Comparison of ENCODE assay signal across 20 cellular contexts in the genomic region with DNA sequence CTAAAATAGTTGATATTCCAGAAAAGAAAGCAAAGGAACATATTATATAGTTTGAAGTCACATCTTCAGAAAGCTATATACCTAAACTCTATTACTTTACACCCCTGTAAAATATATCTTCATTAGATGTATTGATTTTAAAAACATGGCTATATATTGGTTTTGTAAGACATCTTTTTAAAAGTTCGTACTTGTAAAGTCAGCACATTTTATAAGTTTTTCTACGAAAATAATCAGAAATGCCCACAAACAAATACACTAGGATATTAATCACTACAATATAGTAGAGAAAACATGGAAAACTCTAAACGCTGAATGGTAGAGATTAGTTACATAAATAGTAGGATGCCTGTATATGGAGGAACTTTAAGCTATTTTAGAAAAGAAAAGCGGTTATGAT. TPM values are rescaled to one million over a fixed set of nuclear protein-coding genes. Genes with fewer than 3 reads are reported as not detected.
DNase-seq lines count a peak whose midpoint lies in the region; ATAC-seq and TF ChIP-seq lines count a peak whose summit lies in the region.
"Had no signal": no experiment of that assay in that cellular context is flagged by ENCODE, and none has a peak within 500 bp of the region (broad histone marks: within the 10 kb centered on the region; RNA-seq: fewer than 3 reads in every experiment).

No MANE protein-coding gene starts in this region.

- 97% methylated on average over 4 of the region's 4 CpGs for WGBS in hepatocyte (ENCODE audit: low lambda C conversion rate, missing lambda C conversion rate)

- no peaks in the 10 kb centered on the region for H3K36me3 ChIP-seq in DND-41 (ENCODE audit: insufficient read depth, low read length)
- H3K36me3 ChIP-seq in RWPE2 (ENCODE audit: low read depth): peaks cover 29% of the 10 kb centered on the region
- H3K36me3 ChIP-seq in hepatocyte (replicated peaks; ENCODE audit: insufficient read depth, low read depth): no peaks in the 10 kb centered on the region
- no peaks in the 10 kb centered on the region for H3K36me3 ChIP-seq in subcutaneous abdominal adipose tissue (ENCODE audit: control insufficient read depth in 5 of 5, insufficient read depth in 5 of 5, low read length in 5 of 5)

- DNase-seq in DND-41 (no peak), RWPE2 (ENCODE audit: low spot score) (no peak), hepatocyte (ENCODE audit: low spot score) (no peak), caudate nucleus (lab: John Stamatoyannopoulos, UW) (no peak), immature natural killer cell (no peak)
- DNase-seq in CD4-positive, alpha-beta T cell: no peak
- DNase-seq: COR-L47, DMS153, GF-D8, H9, KG1, NCI-H1105 treated with DMSO at 0.1 percent for 48 hours, NCI-H1694, NCI-H2081 treated with DMSO at 0.1 percent for 48 hours, NCI-H510A, NCI-H748 treated with DMSO at 0.1 percent for 48 hours, RPMI8226, SIG-M5 had no signal

- H3K79me2 ChIP-seq in DND-41 (ENCODE audit: insufficient read depth, low read length) (no peaks in the 10 kb centered on the region), hepatocyte (peaks cover 17% of the 10 kb centered on the region)

- H3K9ac ChIP-seq in DND-41 (ENCODE audit: low read depth, low read length) (no peak overlapping the region), subcutaneous abdominal adipose tissue (ENCODE audit: low read length in 5 of 5) (peak overlapping the region in 1 of 5 donors; percentile 32)

- H3K4me3 Mint-ChIP-seq in CD4-positive, alpha-beta T cell: no peak overlapping the region
- no peak overlapping the region for H3K4me3 Mint-ChIP-seq in immature natural killer cell
- H3K4me3 Mint-ChIP-seq: B cell, H9 had no signal

- H3K4me2 ChIP-seq in DND-41 (ENCODE audit: insufficient read depth, low read length) (no peak overlapping the region), hepatocyte (no peak overlapping the region)

- no peaks in the 10 kb centered on the region for H4K20me1 ChIP-seq in DND-41 (ENCODE audit: insufficient read depth, low read length)
- no peaks in the 10 kb centered on the region for H4K20me1 ChIP-seq in hepatocyte (ENCODE audit: insufficient read depth, poor library complexity, severe bottlenecking)

- no peaks in the 10 kb centered on the region for H3K9me3 ChIP-seq in DND-41 (ENCODE audit: insufficient read depth, low read length, severe bottlenecking)
- no peaks in the 10 kb centered on the region for H3K9me3 ChIP-seq in RWPE2 (ENCODE audit: severe bottlenecking)
- H3K9me3 ChIP-seq in hepatocyte (ENCODE audit: low read depth): no peaks in the 10 kb centered on the region
- H3K9me3 ChIP-seq in subcutaneous abdominal adipose tissue (ENCODE audit: control insufficient read depth in 5 of 5, low read length in 5 of 5): no peaks in the 10 kb centered on the region
- no peaks in the 10 kb centered on the region for H3K9me3 ChIP-seq in CD4-positive, alpha-beta T cell (ENCODE audit: control insufficient read depth, low read length)

- TF ChIP-seq CTCF in DND-41 (IDR thresholded peaks at IDR 0.05; ENCODE audit: borderline replicate concordance, extremely low read depth, low read length, poor library complexity, severe bottlenecking) (no peak), RWPE2 (IDR thresholded peaks at IDR 0.05; ENCODE audit: poor library complexity, severe bottlenecking) (no peak), hepatocyte (IDR thresholded peaks at IDR 0.05; ENCODE audit: poor library complexity) (no peak)
- TF ChIP-seq CTCF in CD4-positive, alpha-beta T cell (IDR thresholded peaks at IDR 0.05): no peak

- H3K9me3 Mint-ChIP-seq in CD4-positive, alpha-beta T cell: no peaks in the 10 kb centered on the region
- no peaks in the 10 kb centered on the region for H3K9me3 Mint-ChIP-seq in immature natural killer cell
- H3K9me3 Mint-ChIP-seq: H9 had no signal

- H3K4me1 ChIP-seq in DND-41 (ENCODE audit: insufficient read depth, low read length) (peaks cover 18% of the 10 kb centered on the region), RWPE2 (ENCODE audit: insufficient read depth, poor library complexity, severe bottlenecking) (peaks cover 32% of the 10 kb centered on the region), hepatocyte (ENCODE audit: insufficient read depth) (no peaks in the 10 kb centered on the region), subcutaneous abdominal adipose tissue (ENCODE audit: control insufficient read depth in 5 of 5, insufficient read depth in 5 of 5, low read length in 5 of 5) (peaks cover 0 to 24% (median 14%) of the 10 kb centered on the region in 5 donors)

- H3K9me2 ChIP-seq in hepatocyte (replicated peaks; ENCODE audit: insufficient read depth): no peaks in the 10 kb centered on the region

- no peaks in the 10 kb centered on the region for H3K4me1 Mint-ChIP-seq in CD4-positive, alpha-beta T cell (ENCODE audit: low read depth)
- H3K4me1 Mint-ChIP-seq in immature natural killer cell: no peaks in the 10 kb centered on the region
- H3K4me1 Mint-ChIP-seq: B cell had no signal

- ATAC-seq in DND-41 (ENCODE audit: insufficient read depth, low read depth) (no peak), RWPE2 (ENCODE audit: low read depth) (no peak)
- no peak for ATAC-seq in CD4-positive, alpha-beta T cell (ENCODE audit: poor library complexity)

- H3K4me3 ChIP-seq in DND-41 (ENCODE audit: low read depth in 1 of 2, low read length in 2 of 2): no peak overlapping the region
- H3K4me3 ChIP-seq in RWPE2 (ENCODE audit: severe bottlenecking): no peak overlapping the region
- H3K4me3 ChIP-seq in hepatocyte: no peak overlapping the region
- no peak overlapping the region for H3K4me3 ChIP-seq in subcutaneous abdominal adipose tissue (ENCODE audit: low read depth in 1 of 5, low read length in 5 of 5)

- CTCF ChIA-PET in CD4-positive, alpha-beta T cell (lab: Charles Lee): no interaction called here

- H2AFZ ChIP-seq in DND-41 (ENCODE audit: low read depth, low read length) (no peak overlapping the region), hepatocyte (no peak overlapping the region)

- H3K36me3 Mint-ChIP-seq in CD4-positive, alpha-beta T cell (ENCODE audit: low read depth): no peaks in the 10 kb centered on the region
- peaks cover 0 to 2% (median 0%) of the 10 kb centered on the region in 3 donors for H3K36me3 Mint-ChIP-seq in immature natural killer cell

- H3K27me3 Mint-ChIP-seq in CD4-positive, alpha-beta T cell: no peaks in the 10 kb centered on the region
- peaks cover 0 to 6% (median 0%) of the 10 kb centered on the region in 3 donors for H3K27me3 Mint-ChIP-seq in immature natural killer cell (ENCODE audit: low read depth in 3 of 3)
- H3K27me3 Mint-ChIP-seq: B cell had no signal

- H3K27me3 ChIP-seq in DND-41 (ENCODE audit: insufficient read depth, low read length, poor library complexity) (no peaks in the 10 kb centered on the region), RWPE2 (ENCODE audit: insufficient read depth, poor library complexity, severe bottlenecking) (no peaks in the 10 kb centered on the region), hepatocyte (no peaks in the 10 kb centered on the region), subcutaneous abdominal adipose tissue (ENCODE audit: control insufficient read depth in 5 of 5, insufficient read depth in 4 of 5, low read length in 5 of 5) (no peaks in the 10 kb centered on the region)
- no peaks in the 10 kb centered on the region for H3K27me3 ChIP-seq in CD4-positive, alpha-beta T cell (ENCODE audit: control insufficient read depth, insufficient read depth, low read length)

- intact Hi-C loops in CD4-positive, alpha-beta T cell (cut with DNase I, micrococcal nuclease): no loop called here

- H3K27ac ChIP-seq in DND-41 (ENCODE audit: low read length): peak overlapping the region; percentile 9; the same call in 1 of the 2 replicates
- H3K27ac ChIP-seq in RWPE2 (ENCODE audit: poor library complexity, severe bottlenecking): peak overlapping the region; percentile 61
- H3K27ac ChIP-seq in hepatocyte: peak overlapping the region; percentile 5
- H3K27ac ChIP-seq in subcutaneous abdominal adipose tissue (ENCODE audit: low read depth, low read length): peak overlapping the region; percentile 77
- H3K27ac ChIP-seq in CD4-positive, alpha-beta T cell (ENCODE audit: low read depth, low read length): no peak overlapping the region
- H3K27ac ChIP-seq in caudate nucleus (ENCODE audit: low read depth, low read length): no peak overlapping the region

- POLR2A ChIA-PET in CD4-positive, alpha-beta T cell (lab: Charles Lee): no interaction called here

- no peak overlapping the region for H3K27ac Mint-ChIP-seq in CD4-positive, alpha-beta T cell
- no peak overlapping the region for H3K27ac Mint-ChIP-seq in immature natural killer cell
- H3K27ac Mint-ChIP-seq: B cell, H9 had no signal

RNA-seq across cellular contexts. Expression of a gene that starts 52.9 kb away (rescaled TPM):
- 18.4 and 167 TPM in 2 replicates for total RNA-seq in hepatocyte
- 7.9 and 8.8 TPM in 2 replicates for polyA plus RNA-seq in hepatocyte
- 1 to 10 TPM; 3.7 to 4.6 TPM for total RNA-seq in CD4-positive, alpha-beta T cell
- polyA plus RNA-seq in immature natural killer cell: 1 to 10 TPM in 1 of 3 donors, under 1 TPM in 2; 0.21 to 1.8 (median 0.25) TPM
- total RNA-seq: B cell had no signal

Comparison
In these comparisons a context has a peak if more than half of its experiments do, and no peak if none do; other contexts are left out.
1. H3K27ac ChIP-seq: peak in DND-41 (single experiment), RWPE2 (single experiment), hepatocyte (single experiment) and subcutaneous abdominal adipose tissue (single experiment); none in CD4-positive, alpha-beta T cell (single experiment) and caudate nucleus (single experiment).